Comparison of ENCODE assay signal across 23 cellular contexts in genomic region chr6:160513836-160514235, GRCh38.
"Had no signal": no experiment of that assay in that cellular context is flagged by ENCODE, and none has a peak within 500 bp of the region (broad histone marks: within the 10 kb centered on the region; RNA-seq: fewer than 3 reads in every experiment).

No MANE protein-coding gene starts in this region.

- ATAC-seq: body of pancreas, esophagus mucosa, gastroesophageal sphincter, natural killer cell had no signal

- FAIRE-seq: colon had no signal

- H3K4me3 ChIP-seq: body of pancreas, gastroesophageal sphincter, left ventricle myocardium inferior, spleen, testis, uterus had no signal

- H3K9me3 ChIP-seq: body of pancreas, gastroesophageal sphincter, left ventricle myocardium inferior, spleen, testis, uterus had no signal

- H3K4me3 Mint-ChIP-seq: activated CD4-positive, alpha-beta memory T cell treated with anti-CD3 and anti-CD28 coated beads for 36 hours; activated naive CD8-positive, alpha-beta T cell treated with anti-CD3 and anti-CD28 coated beads, Interleukin-2, amount 10 ng/mL, durations not matched to agents 7 days and 5 days; natural killer cell had no signal

- H3K27ac Mint-ChIP-seq: activated CD4-positive, alpha-beta memory T cell treated with anti-CD3 and anti-CD28 coated beads for 36 hours; activated naive CD8-positive, alpha-beta T cell treated with anti-CD3 and anti-CD28 coated beads, Interleukin-2, amount 10 ng/mL, durations not matched to agents 7 days and 5 days; natural killer cell; progenitor cell of endocrine pancreas had no signal

- DNase-seq: activated CD4-positive, alpha-beta memory T cell treated with anti-CD3 and anti-CD28 coated beads for 36 hours; activated CD4-positive, alpha-beta T cell treated with anti-CD3 and anti-CD28 coated beads for 48 hours; activated naive CD4-positive, alpha-beta T cell treated with Interleukin-2 at 50 U/mL for 16 hours; activated naive CD8-positive, alpha-beta T cell treated with anti-CD3 and anti-CD28 coated beads, Interleukin-2, amount 10 ng/mL, durations not matched to agents 7 days and 5 days; activated T-cell treated with anti-CD3 and anti-CD28 coated beads, Interleukin-2, amount 50 U/mL, for 48 hours; body of pancreas; central memory CD4-positive, alpha-beta T cell; effector memory CD4-positive, alpha-beta T cell; head of caudate nucleus; hypothalamus; left ventricle myocardium inferior; midbrain; natural killer cell; spleen; stimulated activated CD4-positive, alpha-beta T cell treated with anti-CD3 and anti-CD28 coated beads, Interleukin-4, amount 100 ng/mL, for 1 hour; stimulated activated naive CD4-positive, alpha-beta T cell; testis; trophoblast cell; uterus had no signal

- H3K36me3 Mint-ChIP-seq: activated naive CD8-positive, alpha-beta T cell treated with anti-CD3 and anti-CD28 coated beads, Interleukin-2, amount 10 ng/mL, durations not matched to agents 7 days and 5 days had no signal

- H3K27me3 ChIP-seq: body of pancreas, spleen, testis, uterus had no signal

- H3K27ac ChIP-seq: body of pancreas, gastroesophageal sphincter, left ventricle myocardium inferior, spleen, testis, uterus had no signal

- H3K4me1 ChIP-seq: body of pancreas, gastroesophageal sphincter, left ventricle myocardium inferior, spleen, testis, uterus had no signal

- H3K36me3 ChIP-seq: gastroesophageal sphincter, left ventricle myocardium inferior, spleen, uterus had no signal

- H3K27me3 Mint-ChIP-seq: activated CD4-positive, alpha-beta memory T cell treated with anti-CD3 and anti-CD28 coated beads for 36 hours; progenitor cell of endocrine pancreas had no signal
